ENCODE assay signal across 8 cellular contexts in the genomic region with DNA sequence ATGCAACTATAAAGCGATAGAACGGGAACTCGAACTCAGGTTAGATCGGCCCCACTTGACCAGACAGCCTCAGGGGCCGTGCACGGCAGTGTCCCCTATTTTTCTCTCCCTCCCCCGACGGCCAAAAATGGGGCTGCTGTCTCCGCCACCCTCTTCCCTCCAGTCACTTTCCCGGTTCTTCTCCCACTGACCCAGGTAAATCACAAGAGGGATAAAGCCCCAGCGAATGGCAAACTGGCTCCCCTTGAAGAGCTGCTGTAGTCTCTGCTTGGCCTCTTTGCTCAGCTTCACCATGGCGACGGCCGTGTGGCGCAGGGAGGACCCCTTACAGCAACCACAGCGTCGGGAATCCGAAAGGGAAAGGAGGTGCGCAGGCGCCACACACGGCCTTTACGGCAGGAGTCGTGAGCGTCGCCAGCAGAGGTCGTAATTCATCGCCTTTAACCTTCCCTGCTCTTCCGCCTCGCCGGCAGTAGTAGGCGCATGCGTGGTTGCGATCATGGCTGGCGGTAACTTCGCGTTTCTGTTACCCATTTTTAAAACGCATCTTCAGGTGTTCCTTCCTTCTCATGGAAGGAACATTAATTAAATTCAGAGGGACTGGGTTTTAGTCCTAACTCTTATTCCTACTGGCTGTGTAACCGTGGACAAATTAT. TPM values are rescaled to one million over a fixed set of nuclear protein-coding genes. Genes with fewer than 3 reads are reported as not detected.
A peak's percentile ranks its signal among the peaks of the same experiment; 100 is the strongest.
DNase-seq lines count a peak whose midpoint lies in the region; ATAC-seq and TF ChIP-seq lines count a peak whose summit lies in the region.

Gene TOMM7, minus strand, starts transcription at position 364 of the 656 bp plus-strand sequence. Its CDS starts 70 bp downstream, at position 294.

- H3K4me1 ChIP-seq in BE2C, result no peaks in the 10 kb centered on the region

- H3K27me3 Mint-ChIP-seq in activated CD4-positive, alpha-beta T cell treated with anti-CD3 and anti-CD28 coated beads for 36 hours, result peaks cover 6% of the 10 kb centered on the region

- ATAC-seq in HG03442 (IDR thresholded peaks at IDR 0.05; ENCODE audit: unreplicated experiment), result peak; percentile 90
- ATAC-seq in activated CD4-positive, alpha-beta T cell treated with anti-CD3 and anti-CD28 coated beads for 36 hours, result peak; percentile 81

- POLR2A ChIA-PET in activated CD4-positive, alpha-beta T cell treated with anti-CD3 and anti-CD28 coated beads for 36 hours (lab: Charles Lee), result interaction anchor here (0.6 kb wide), 1 partner anchor 277 kb away, joined by 5 read pairs; no protein-coding TSS in a partner anchor

- H3K4me3 ChIP-seq in BE2C (ENCODE audit: low read depth, low read length), result peak within 1 kb of the TSS; percentile 95
- H3K4me3 ChIP-seq in choroid plexus epithelial cell (ENCODE audit: low read depth, low read length), result peak within 1 kb of the TSS; percentile 93
- H3K4me3 ChIP-seq in kidney epithelial cell (ENCODE audit: low read depth, low read length), result peak within 1 kb of the TSS; percentile 72

- peak; percentile 29 for TF ChIP-seq CTCF in BE2C (IDR thresholded peaks at IDR 0.05; ENCODE audit: low read depth, low read length)
- TF ChIP-seq CTCF in choroid plexus epithelial cell (conservative IDR thresholded peaks at IDR 0.05; ENCODE audit: low read depth, low read length), result peak; percentile 24
- TF ChIP-seq CTCF in kidney epithelial cell (IDR thresholded peaks at IDR 0.05; ENCODE audit: insufficient read depth, low read length, poor library complexity, severe bottlenecking), result no peak

- no peaks in the 10 kb centered on the region for H3K9me3 ChIP-seq in BE2C

- DNase-seq in BE2C, result peak; percentile 93
- peak; percentile 85 for DNase-seq in GM19238 (ENCODE audit: insufficient read length, low spot score)
- peak; percentile 87 to 95 for DNase-seq in NCI-H524 (lab: John Stamatoyannopoulos, UW)
- peak; percentile 92 for DNase-seq in activated CD4-positive, alpha-beta T cell treated with anti-CD3 and anti-CD28 coated beads for 36 hours
- peak; percentile 99 for DNase-seq in choroid plexus epithelial cell (ENCODE audit: low read depth)
- peak; percentile 88 for DNase-seq in kidney epithelial cell (ENCODE audit: low read depth)
- DNase-seq in stimulated activated CD4-positive, alpha-beta T cell treated with anti-CD3 and anti-CD28 coated beads, Interleukin-15, amount 100 ng/mL, for 48 hours (ENCODE audit: low read depth in 2 of 2), result peak; percentile 79 to 83

- peak within 1 kb of the TSS; percentile 93 for H3K27ac Mint-ChIP-seq in activated CD4-positive, alpha-beta T cell treated with anti-CD3 and anti-CD28 coated beads for 36 hours

- H3K36me3 ChIP-seq in BE2C (peaks cover 3% of the 10 kb centered on the region; the same call in 1 of the 2 replicates), kidney epithelial cell (ENCODE audit: control insufficient read depth, insufficient read depth, low read length) (no peaks in the 10 kb centered on the region)

- H3K27me3 ChIP-seq in BE2C (no peaks in the 10 kb centered on the region), kidney epithelial cell (ENCODE audit: control insufficient read depth, insufficient read depth, low read length) (no peaks in the 10 kb centered on the region)

- CTCF ChIA-PET in activated CD4-positive, alpha-beta T cell treated with anti-CD3 and anti-CD28 coated beads for 36 hours (lab: Charles Lee), result interaction anchor here (0.8 to 2.0 kb wide), 4 partner anchors 63 to 283 kb away, joined by 3 to 6 read pairs (median 4); partner anchors contain the start of gene KLHL7

- H3K9me3 Mint-ChIP-seq in activated CD4-positive, alpha-beta T cell treated with anti-CD3 and anti-CD28 coated beads for 36 hours (ENCODE audit: low read depth), result no peaks in the 10 kb centered on the region

- intact Hi-C loops in activated CD4-positive, alpha-beta T cell treated with anti-CD3 and anti-CD28 coated beads for 36 hours (cut with DNase I, micrococcal nuclease), result loop anchor here (1.0 to 5.0 kb wide), 12 partner anchors 32 to 706 kb away; partner anchors contain the start of genes HYCC1 (in 2 of the 2), KLHL7 (in 2 of the 2) and NUP42 (in 2 of the 2)

- H3K4me3 Mint-ChIP-seq in activated CD4-positive, alpha-beta T cell treated with anti-CD3 and anti-CD28 coated beads for 36 hours, result peak within 1 kb of the TSS; percentile 98

- H3K36me3 Mint-ChIP-seq in activated CD4-positive, alpha-beta T cell treated with anti-CD3 and anti-CD28 coated beads for 36 hours (ENCODE audit: low read depth), result peaks cover 12% of the 10 kb centered on the region

- peaks cover 35% of the 10 kb centered on the region for H3K4me1 Mint-ChIP-seq in activated CD4-positive, alpha-beta T cell treated with anti-CD3 and anti-CD28 coated beads for 36 hours

RNA-seq across cellular contexts. Expression of gene TOMM7, which starts in this region (rescaled TPM):
- 1,027 TPM for polyA plus RNA-seq in BE2C (2012; ENCODE audit: insufficient read depth, insufficient read length, low read depth)
- 100 to 1,000 TPM in 1 of 2 experiments, 10 to 100 TPM in 1; 73.7 to 254 TPM for total RNA-seq in activated CD4-positive, alpha-beta T cell treated with anti-CD3 and anti-CD28 coated beads for 36 hours
- 85.4 and 90.5 TPM in 2 replicates for total RNA-seq in kidney epithelial cell

Comparison
In these comparisons a context has a peak if more than half of its experiments do, and no peak if none do; other contexts are left out.
1. Peak in every context shown above with its lines: DNase-seq, ATAC-seq and H3K4me3 ChIP-seq.